10 cellular contexts compared by ENCODE assay signal in the genomic region with DNA sequence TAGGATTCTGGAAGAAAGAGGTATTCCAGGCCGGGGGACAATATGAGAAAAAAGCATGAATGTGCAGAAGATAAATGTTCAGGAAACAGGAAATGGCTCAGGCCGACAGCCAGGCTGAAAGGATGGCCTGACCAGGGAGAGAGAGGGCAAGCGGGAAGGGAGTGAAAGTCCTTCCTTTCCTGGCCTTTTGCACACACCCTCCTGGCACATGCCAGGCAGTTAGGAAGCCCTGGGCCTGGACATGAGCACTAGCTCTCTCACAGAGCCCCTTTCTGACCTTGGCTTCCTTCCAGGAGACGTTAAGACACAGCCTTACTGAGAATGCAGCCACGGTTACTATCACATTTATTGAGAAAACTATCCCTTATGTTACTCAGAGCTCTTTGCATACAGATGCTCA. TPM values are rescaled to one million over a fixed set of nuclear protein-coding genes. Genes with fewer than 3 reads are reported as not detected.
DNase-seq lines count a peak whose midpoint lies in the region; ATAC-seq, FAIRE-seq and TF ChIP-seq lines count a peak whose summit lies in the region.
"Had no signal": no experiment of that assay in that cellular context is flagged by ENCODE, and none has a peak within 500 bp of the region (broad histone marks: within the 10 kb centered on the region; RNA-seq: fewer than 3 reads in every experiment).

No MANE protein-coding gene starts in this region.

- no TSS peak for BruUV-seq in K562 (replicated peaks; lab: Mats Ljungman, UMichigan)

- peak overlapping the region; percentile 98 for H2AFZ ChIP-seq in K562 (ENCODE audit: low read depth, low read length)

- H3K27me3 ChIP-seq in K562 (ENCODE audit: control insufficient read depth in 2 of 2, insufficient read depth in 2 of 2, low read length in 2 of 2) (no peaks in the 10 kb centered on the region), uterus (no peaks in the 10 kb centered on the region)

- CTCF ChIA-PET in K562 (lab: Yijun Ruan, JAX; ENCODE audit: low intra/inter-chr PET ratio), result no interaction called here

- intact Hi-C loops in K562 (cut with micrococcal nuclease), result no loop called here
- intact Hi-C loops in uterus (cut with DNase I; ENCODE audit: low total_unique reads), result no loop called here

- FAIRE-seq in K562 (lab: Jason Lieb, UNC), result no peak
- FAIRE-seq: D721Med had no signal

- peak; percentile 33 for DNase-seq in SIG-M5 treated with dmso at 0.1 percent for 504 hours (lab: John Stamatoyannopoulos, UW; ENCODE audit: unreplicated experiment)
- no peak for DNase-seq in SIG-M5 (lab: John Stamatoyannopoulos, UW)
- DNase-seq in K562 (ENCODE audit: extremely low read depth in 1 of 4, low spot score in 3 of 4), result peak in 1 of 4 experiments; percentile 56
- peak; percentile 68 to 71 for DNase-seq in lung microvascular endothelial cell (ENCODE audit: low read depth in 2 of 2)
- peak in 1 of 2 donors; percentile 49 for DNase-seq in uterus
- no peak for DNase-seq in DMS79 treated with DMSO at 0.1 percent for 48 hours (lab: John Stamatoyannopoulos, UW)
- DNase-seq in NCI-H510A treated with DMSO at 0.1 percent for 48 hours (lab: John Stamatoyannopoulos, UW), result no peak
- DNase-seq: activated T-cell treated with anti-CD3 and anti-CD28 coated beads, Interleukin-2, amount 50 U/mL, for 1 hour had no signal

- no peaks in the 10 kb centered on the region for H3K9me3 ChIP-seq in K562 (replicated peaks; ENCODE audit: control insufficient read depth, insufficient read depth, low read depth, low read length)
- H3K9me3 ChIP-seq in uterus, result no peaks in the 10 kb centered on the region

- H3K79me2 ChIP-seq in K562 (ENCODE audit: control insufficient read depth, insufficient read depth, low read length), result no peaks in the 10 kb centered on the region

- no peak for TF ChIP-seq EP300 in K562 (IDR thresholded peaks at IDR 0.05; ENCODE audit: low read length)

- TF ChIP-seq POLR2A in K562 (conservative IDR thresholded peaks at IDR 0.05) (no peak), uterus (IDR thresholded peaks at IDR 0.05) (no peak)

- H3K4me3 ChIP-seq in K562, result no peak overlapping the region
- no peak overlapping the region for H3K4me3 ChIP-seq in uterus

- peak; percentile 16; the same call in 2 of the 3 replicates for ATAC-seq in K562
- ATAC-seq in HG02759 (IDR thresholded peaks at IDR 0.05; ENCODE audit: unreplicated experiment), result no peak

- H3K4me2 ChIP-seq in K562 (ENCODE audit: insufficient read depth, low read length), result peak overlapping the region; percentile 51

- no peak for TF ChIP-seq RAD21 in K562 (CRISPR knock-in tag; conservative IDR thresholded peaks at IDR 0.05 in 1 of 2, IDR thresholded peaks at IDR 0.05 in 1 of 2)

- no peaks in the 10 kb centered on the region for H3K9me1 ChIP-seq in K562 (ENCODE audit: control insufficient read depth, insufficient read depth, low read length)

- in situ Hi-C loops in K562 (cut with MboI), result no loop called here

- no peaks in the 10 kb centered on the region for H4K20me1 ChIP-seq in K562 (replicated peaks; ENCODE audit: control insufficient read depth, insufficient read depth, low read length)

- POLR2A ChIA-PET in K562 (lab: Yijun Ruan, JAX), result interaction anchor here (0.6 to 1.8 kb wide), 5 partner anchors 9 to 93 kb away, joined by 3 to 6 read pairs (median 5); no protein-coding TSS in a partner anchor

- H3K27ac ChIP-seq in K562 (ENCODE audit: extremely low read depth, low read depth, low read length) (peak overlapping the region; percentile 68), uterus (peak overlapping the region; percentile 70 to 80)

- H3K9ac ChIP-seq in K562 (ENCODE audit: insufficient read depth in 1 of 2, low read depth in 2 of 2, low read length in 2 of 2), result peak overlapping the region; percentile 53 to 77; a peak in 3 of 4 replicates

- 5% methylated on average over 5 of the region's 5 CpGs for WGBS in K562 (ENCODE audit: insufficient coverage, low coverage, missing lambda C conversion rate)

- H3K36me3 ChIP-seq in K562 (ENCODE audit: control insufficient read depth, insufficient read depth, low read length) (no peaks in the 10 kb centered on the region), uterus (no peaks in the 10 kb centered on the region)

- H3K4me1 ChIP-seq in K562 (replicated peaks in 1 of 2; ENCODE audit: control insufficient read depth in 2 of 2, insufficient read depth in 2 of 2, low read length in 2 of 2), result peaks cover 11 to 44% of the 10 kb centered on the region in 2 experiments
- H3K4me1 ChIP-seq in uterus, result peaks cover 11 to 21% of the 10 kb centered on the region in 2 donors

- TF ChIP-seq CTCF in K562 (IDR thresholded peaks at IDR 0.05 in 2 of 3, conservative IDR thresholded peaks at IDR 0.05 in 1 of 3; ENCODE audit: insufficient read depth in 2 of 3, low read depth in 1 of 3, low read length in 3 of 3) (no peak), uterus (IDR thresholded peaks at IDR 0.05) (no peak)

TF ChIP-seq in K562, 482 proteins besides CTCF, POLR2A, EP300 and RAD21 (continues in another document):
- TF ChIP-seq CC2D1A (IDR thresholded peaks at IDR 0.05) (no peak), SPI1 (IDR thresholded peaks at IDR 0.05; ENCODE audit: borderline replicate concordance, low read depth, low read length) (peak; percentile 72), RCOR1 (IDR thresholded peaks at IDR 0.05; ENCODE audit: borderline replicate concordance in 1 of 2, low read depth in 2 of 2, low read length in 2 of 2) (no peak), ARID2 (IDR thresholded peaks at IDR 0.05) (no peak), TCF3 (CRISPR knock-in tag; IDR thresholded peaks at IDR 0.05) (peak; percentile 7; the same call in 1 of the 2 replicates), ETV1 (tag; conservative IDR thresholded peaks at IDR 0.05; ENCODE audit: low read depth) (peak; percentile 37; the same call in 1 of the 2 replicates), NFIC (IDR thresholded peaks at IDR 0.05) (peak; percentile 89), ZBTB17 (CRISPR knock-in tag; IDR thresholded peaks at IDR 0.05) (0 out of 2 replicates have a peak, but pooled peaks have one; percentile 34), SMARCE1 (IDR thresholded peaks at IDR 0.05) (no peak), KLF1 (tag; IDR thresholded peaks at IDR 0.05) (0 out of 2 replicates have a peak, but pooled peaks have one; percentile 18), ZNF23 (CRISPR knock-in tag; IDR thresholded peaks at IDR 0.05) (no peak), SMAD4 (CRISPR knock-in tag; conservative IDR thresholded peaks at IDR 0.05) (peak; percentile 44; the same call in 1 of the 2 replicates), YY1 (IDR thresholded peaks at IDR 0.05; ENCODE audit: borderline replicate concordance in 1 of 3, control insufficient read depth in 1 of 3, extremely low read depth in 1 of 3, insufficient read depth in 3 of 3, insufficient read length in 1 of 3, insufficient replicate concordance in 2 of 3, low read depth in 1 of 3, low read length in 2 of 3) (peak in 1 of 3 experiments; percentile 13), GABPA (tag; conservative IDR thresholded peaks at IDR 0.05; ENCODE audit: low read depth) (peak; percentile 54), MAZ (CRISPR knock-in tag; conservative IDR thresholded peaks at IDR 0.05 in 1 of 2, IDR thresholded peaks at IDR 0.05 in 1 of 2) (no peak), HDAC2 (IDR thresholded peaks at IDR 0.05) (peak; percentile 11; the same call in 1 of the 2 replicates), L3MBTL2 (IDR thresholded peaks at IDR 0.05) (no peak)
- TF ChIP-seq, protein P1, sequence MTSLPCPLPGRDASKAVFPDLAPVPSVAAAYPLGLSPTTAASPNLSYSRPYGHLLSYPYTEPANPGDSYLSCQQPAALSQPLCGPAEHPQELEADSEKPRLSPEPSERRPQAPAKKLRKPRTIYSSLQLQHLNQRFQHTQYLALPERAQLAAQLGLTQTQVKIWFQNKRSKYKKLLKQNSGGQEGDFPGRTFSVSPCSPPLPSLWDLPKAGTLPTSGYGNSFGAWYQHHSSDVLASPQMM (CRISPR knock-in tag; IDR thresholded peaks at IDR 0.05), result no peak
- TF ChIP-seq, protein P2, sequence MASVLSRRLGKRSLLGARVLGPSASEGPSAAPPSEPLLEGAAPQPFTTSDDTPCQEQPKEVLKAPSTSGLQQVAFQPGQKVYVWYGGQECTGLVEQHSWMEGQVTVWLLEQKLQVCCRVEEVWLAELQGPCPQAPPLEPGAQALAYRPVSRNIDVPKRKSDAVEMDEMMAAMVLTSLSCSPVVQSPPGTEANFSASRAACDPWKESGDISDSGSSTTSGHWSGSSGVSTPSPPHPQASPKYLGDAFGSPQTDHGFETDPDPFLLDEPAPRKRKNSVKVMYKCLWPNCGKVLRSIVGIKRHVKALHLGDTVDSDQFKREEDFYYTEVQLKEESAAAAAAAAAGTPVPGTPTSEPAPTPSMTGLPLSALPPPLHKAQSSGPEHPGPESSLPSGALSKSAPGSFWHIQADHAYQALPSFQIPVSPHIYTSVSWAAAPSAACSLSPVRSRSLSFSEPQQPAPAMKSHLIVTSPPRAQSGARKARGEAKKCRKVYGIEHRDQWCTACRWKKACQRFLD (CRISPR knock-in tag; IDR thresholded peaks at IDR 0.05), result 0 out of 2 replicates have a peak, but pooled peaks have one; percentile 30

RNA-seq across cellular contexts. Expression of a gene that starts 39.7 kb away (rescaled TPM):
- 61.6 and 88.8 TPM in 2 replicates for total RNA-seq in K562 (2011; cell fraction: chromatin; rRNA removed; ENCODE audit: low replicate concordance)
- total RNA-seq in K562 (2011; cell fraction: nucleolus; rRNA removed), result 33.5 and 35.9 TPM in 2 replicates
- 44.2 and 72.8 TPM in 2 replicates for total RNA-seq in K562 (2011; cell fraction: nucleoplasm; rRNA removed)
- total RNA-seq in K562 (2014; rRNA removed) (11.1 and 11.9 TPM in 2 replicates), K562 (2014; rRNA removed; fragmentation: Illumina TruSeq; extraction: Trizol) (9.2 and 11.0 TPM in 2 replicates), K562 (2015; rRNA removed; fragmentation: Illumina TruSeq; extraction: Trizol) (9.1 and 9.6 TPM in 2 replicates), K562 (2021) (24.3 and 30.1 TPM in 2 replicates), lung microvascular endothelial cell (5.4 and 12.0 TPM in 2 replicates), uterus (10 to 100 TPM; 14.3 to 66.9 (median 32.3) TPM)
- polyA plus RNA-seq in K562 (2011; rRNA removed) (14.6 and 22.6 TPM in 2 replicates), K562 (2014; fragmentation: Illumina TruSeq; extraction: Trizol) (34.7 and 39.2 TPM in 2 replicates), K562 (2014; fragmentation: Nextera tagmentation; extraction: Ambion mirVana) (1 to 10 TPM; 4.3 to 5.0 TPM), K562 (2014; rRNA removed) (13.3 and 14.3 TPM in 2 replicates)
- 11.5 and 14.8 TPM in 2 replicates for polyA plus RNA-seq in K562 (2011; cell fraction: cytosol; rRNA removed)
- 52.1 and 90.9 TPM in 2 replicates for polyA plus RNA-seq in K562 (2011; cell fraction: nucleus; rRNA removed)
- polyA plus RNA-seq in K562 (2012), result 17.9 and 20.7 TPM in 2 replicates
- polyA minus RNA-seq in K562 (2011; rRNA and poly(A)+ RNA removed), result 14.9 and 15.1 TPM in 2 replicates
- polyA minus RNA-seq in K562 (2011; cell fraction: cytosol; rRNA and poly(A)+ RNA removed), result 15.1 and 16.3 TPM in 2 replicates
- polyA minus RNA-seq in K562 (2011; cell fraction: nucleus; rRNA and poly(A)+ RNA removed), result 12.7 and 18.8 TPM in 2 replicates

Comparison
In these comparisons a context has a peak if more than half of its experiments do, and no peak if none do; other contexts are left out.
1. DNase-seq: peak in SIG-M5 treated with dmso at 0.1 percent for 504 hours (single experiment) and lung microvascular endothelial cell (2 of 2); none in SIG-M5 (single experiment), DMS79 treated with DMSO at 0.1 percent for 48 hours (single experiment) and NCI-H510A treated with DMSO at 0.1 percent for 48 hours (single experiment).